1 cellular context compared by ENCODE assay signal in the genomic region with DNA sequence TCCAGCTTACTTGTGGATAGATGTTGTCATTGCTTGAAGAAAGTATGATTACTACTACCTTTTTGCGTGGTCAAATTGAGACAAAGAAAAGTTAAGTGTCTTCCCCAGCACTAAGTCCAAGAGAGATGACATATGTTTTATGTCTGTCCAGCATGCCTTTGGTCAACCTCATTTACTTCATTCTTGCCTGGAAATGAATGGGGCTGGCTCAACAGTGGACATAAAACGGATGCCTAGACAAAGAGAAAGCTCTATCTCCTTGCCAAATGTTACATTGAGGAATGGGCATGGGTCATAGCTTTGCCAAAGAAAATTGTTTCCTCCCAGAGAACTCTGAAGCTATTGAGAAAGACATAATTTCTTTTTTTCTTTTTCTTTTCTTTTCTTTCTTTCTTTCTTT.
TF ChIP-seq lines count a peak whose summit lies in the region.

No MANE protein-coding gene starts in this region.

TF ChIP-seq in HepG2, 621 proteins besides CTCF, POLR2A, EP300 and RAD21 (continued from another document):
- TF ChIP-seq, protein P1, sequence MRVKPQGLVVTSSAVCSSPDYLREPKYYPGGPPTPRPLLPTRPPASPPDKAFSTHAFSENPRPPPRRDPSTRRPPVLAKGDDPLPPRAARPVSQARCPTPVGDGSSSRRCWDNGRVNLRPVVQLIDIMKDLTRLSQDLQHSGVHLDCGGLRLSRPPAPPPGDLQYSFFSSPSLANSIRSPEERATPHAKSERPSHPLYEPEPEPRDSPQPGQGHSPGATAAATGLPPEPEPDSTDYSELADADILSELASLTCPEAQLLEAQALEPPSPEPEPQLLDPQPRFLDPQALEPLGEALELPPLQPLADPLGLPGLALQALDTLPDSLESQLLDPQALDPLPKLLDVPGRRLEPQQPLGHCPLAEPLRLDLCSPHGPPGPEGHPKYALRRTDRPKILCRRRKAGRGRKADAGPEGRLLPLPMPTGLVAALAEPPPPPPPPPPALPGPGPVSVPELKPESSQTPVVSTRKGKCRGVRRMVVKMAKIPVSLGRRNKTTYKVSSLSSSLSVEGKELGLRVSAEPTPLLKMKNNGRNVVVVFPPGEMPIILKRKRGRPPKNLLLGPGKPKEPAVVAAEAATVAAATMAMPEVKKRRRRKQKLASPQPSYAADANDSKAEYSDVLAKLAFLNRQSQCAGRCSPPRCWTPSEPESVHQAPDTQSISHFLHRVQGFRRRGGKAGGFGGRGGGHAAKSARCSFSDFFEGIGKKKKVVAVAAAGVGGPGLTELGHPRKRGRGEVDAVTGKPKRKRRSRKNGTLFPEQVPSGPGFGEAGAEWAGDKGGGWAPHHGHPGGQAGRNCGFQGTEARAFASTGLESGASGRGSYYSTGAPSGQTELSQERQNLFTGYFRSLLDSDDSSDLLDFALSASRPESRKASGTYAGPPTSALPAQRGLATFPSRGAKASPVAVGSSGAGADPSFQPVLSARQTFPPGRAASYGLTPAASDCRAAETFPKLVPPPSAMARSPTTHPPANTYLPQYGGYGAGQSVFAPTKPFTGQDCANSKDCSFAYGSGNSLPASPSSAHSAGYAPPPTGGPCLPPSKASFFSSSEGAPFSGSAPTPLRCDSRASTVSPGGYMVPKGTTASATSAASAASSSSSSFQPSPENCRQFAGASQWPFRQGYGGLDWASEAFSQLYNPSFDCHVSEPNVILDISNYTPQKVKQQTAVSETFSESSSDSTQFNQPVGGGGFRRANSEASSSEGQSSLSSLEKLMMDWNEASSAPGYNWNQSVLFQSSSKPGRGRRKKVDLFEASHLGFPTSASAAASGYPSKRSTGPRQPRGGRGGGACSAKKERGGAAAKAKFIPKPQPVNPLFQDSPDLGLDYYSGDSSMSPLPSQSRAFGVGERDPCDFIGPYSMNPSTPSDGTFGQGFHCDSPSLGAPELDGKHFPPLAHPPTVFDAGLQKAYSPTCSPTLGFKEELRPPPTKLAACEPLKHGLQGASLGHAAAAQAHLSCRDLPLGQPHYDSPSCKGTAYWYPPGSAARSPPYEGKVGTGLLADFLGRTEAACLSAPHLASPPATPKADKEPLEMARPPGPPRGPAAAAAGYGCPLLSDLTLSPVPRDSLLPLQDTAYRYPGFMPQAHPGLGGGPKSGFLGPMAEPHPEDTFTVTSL (CRISPR knock-in tag; IDR thresholded peaks at IDR 0.05; ENCODE audit: borderline replicate concordance) = no peak
- no peak for TF ChIP-seq ATF1 (CRISPR knock-in tag; IDR thresholded peaks at IDR 0.05)
- TF ChIP-seq, protein P2, sequence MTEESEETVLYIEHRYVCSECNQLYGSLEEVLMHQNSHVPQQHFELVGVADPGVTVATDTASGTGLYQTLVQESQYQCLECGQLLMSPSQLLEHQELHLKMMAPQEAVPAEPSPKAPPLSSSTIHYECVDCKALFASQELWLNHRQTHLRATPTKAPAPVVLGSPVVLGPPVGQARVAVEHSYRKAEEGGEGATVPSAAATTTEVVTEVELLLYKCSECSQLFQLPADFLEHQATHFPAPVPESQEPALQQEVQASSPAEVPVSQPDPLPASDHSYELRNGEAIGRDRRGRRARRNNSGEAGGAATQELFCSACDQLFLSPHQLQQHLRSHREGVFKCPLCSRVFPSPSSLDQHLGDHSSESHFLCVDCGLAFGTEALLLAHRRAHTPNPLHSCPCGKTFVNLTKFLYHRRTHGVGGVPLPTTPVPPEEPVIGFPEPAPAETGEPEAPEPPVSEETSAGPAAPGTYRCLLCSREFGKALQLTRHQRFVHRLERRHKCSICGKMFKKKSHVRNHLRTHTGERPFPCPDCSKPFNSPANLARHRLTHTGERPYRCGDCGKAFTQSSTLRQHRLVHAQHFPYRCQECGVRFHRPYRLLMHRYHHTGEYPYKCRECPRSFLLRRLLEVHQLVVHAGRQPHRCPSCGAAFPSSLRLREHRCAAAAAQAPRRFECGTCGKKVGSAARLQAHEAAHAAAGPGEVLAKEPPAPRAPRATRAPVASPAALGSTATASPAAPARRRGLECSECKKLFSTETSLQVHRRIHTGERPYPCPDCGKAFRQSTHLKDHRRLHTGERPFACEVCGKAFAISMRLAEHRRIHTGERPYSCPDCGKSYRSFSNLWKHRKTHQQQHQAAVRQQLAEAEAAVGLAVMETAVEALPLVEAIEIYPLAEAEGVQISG (CRISPR knock-in tag; IDR thresholded peaks at IDR 0.05) = no peak
- TF ChIP-seq SOX6 (IDR thresholded peaks at IDR 0.05) = no peak
- no peak for TF ChIP-seq SOX6 (CRISPR knock-in tag; IDR thresholded peaks at IDR 0.05)
- TF ChIP-seq, protein P3, sequence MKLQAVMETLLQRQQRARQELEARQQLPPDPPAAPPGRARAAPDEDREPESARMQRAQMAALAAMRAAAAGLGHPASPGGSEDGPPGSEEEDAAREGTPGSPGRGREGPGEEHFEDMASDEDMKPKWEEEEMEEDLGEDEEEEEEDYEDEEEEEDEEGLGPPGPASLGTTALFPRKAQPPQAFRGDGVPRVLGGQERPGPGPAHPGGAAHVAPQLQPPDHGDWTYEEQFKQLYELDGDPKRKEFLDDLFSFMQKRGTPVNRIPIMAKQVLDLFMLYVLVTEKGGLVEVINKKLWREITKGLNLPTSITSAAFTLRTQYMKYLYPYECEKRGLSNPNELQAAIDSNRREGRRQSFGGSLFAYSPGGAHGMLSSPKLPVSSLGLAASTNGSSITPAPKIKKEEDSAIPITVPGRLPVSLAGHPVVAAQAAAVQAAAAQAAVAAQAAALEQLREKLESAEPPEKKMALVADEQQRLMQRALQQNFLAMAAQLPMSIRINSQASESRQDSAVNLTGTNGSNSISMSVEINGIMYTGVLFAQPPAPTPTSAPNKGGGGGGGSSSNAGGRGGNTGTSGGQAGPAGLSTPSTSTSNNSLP (IDR thresholded peaks at IDR 0.05; ENCODE audit: low read depth, low read length) = no peak
- no peak for TF ChIP-seq MEIS2 (CRISPR knock-in tag; IDR thresholded peaks at IDR 0.05)
- no peak for TF ChIP-seq ZNF75D (CRISPR knock-in tag; IDR thresholded peaks at IDR 0.05; ENCODE audit: borderline replicate concordance)
- no peak for TF ChIP-seq KDM6A (CRISPR knock-in tag; IDR thresholded peaks at IDR 0.05; ENCODE audit: low read depth)
- no peak for TF ChIP-seq CCAR2 (optimal IDR thresholded peaks at IDR 0.05; ENCODE audit: low read depth, low read length)
- TF ChIP-seq GATAD2A (CRISPR knock-in tag; IDR thresholded peaks at IDR 0.05) = no peak
- TF ChIP-seq ERF (CRISPR knock-in tag; IDR thresholded peaks at IDR 0.05) = no peak
- TF ChIP-seq, protein P4, sequence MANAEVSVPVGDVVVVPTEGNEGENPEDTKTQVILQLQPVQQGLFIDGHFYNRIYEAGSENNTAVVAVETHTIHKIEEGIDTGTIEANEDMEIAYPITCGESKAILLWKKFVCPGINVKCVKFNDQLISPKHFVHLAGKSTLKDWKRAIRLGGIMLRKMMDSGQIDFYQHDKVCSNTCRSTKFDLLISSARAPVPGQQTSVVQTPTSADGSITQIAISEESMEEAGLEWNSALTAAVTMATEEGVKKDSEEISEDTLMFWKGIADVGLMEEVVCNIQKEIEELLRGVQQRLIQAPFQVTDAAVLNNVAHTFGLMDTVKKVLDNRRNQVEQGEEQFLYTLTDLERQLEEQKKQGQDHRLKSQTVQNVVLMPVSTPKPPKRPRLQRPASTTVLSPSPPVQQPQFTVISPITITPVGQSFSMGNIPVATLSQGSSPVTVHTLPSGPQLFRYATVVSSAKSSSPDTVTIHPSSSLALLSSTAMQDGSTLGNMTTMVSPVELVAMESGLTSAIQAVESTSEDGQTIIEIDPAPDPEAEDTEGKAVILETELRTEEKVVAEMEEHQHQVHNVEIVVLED (CRISPR knock-in tag; IDR thresholded peaks at IDR 0.05; ENCODE audit: borderline replicate concordance) = no peak
- no peak for TF ChIP-seq ZFP82 (CRISPR knock-in tag; IDR thresholded peaks at IDR 0.05; ENCODE audit: borderline replicate concordance)
- no peak for TF ChIP-seq SYNCRIP (IDR thresholded peaks at IDR 0.05; ENCODE audit: insufficient read depth, low read depth, low read length)
- no peak for TF ChIP-seq ZNF441 (CRISPR knock-in tag; IDR thresholded peaks at IDR 0.05; ENCODE audit: borderline replicate concordance)
- TF ChIP-seq ZNF331 (CRISPR knock-in tag; IDR thresholded peaks at IDR 0.05) = no peak
- no peak for TF ChIP-seq TBL1XR1 (IDR thresholded peaks at IDR 0.05; ENCODE audit: borderline replicate concordance, low read length, partially characterized antibody)
- no peak for TF ChIP-seq ZNF788 (CRISPR knock-in tag; IDR thresholded peaks at IDR 0.05; ENCODE audit: borderline replicate concordance)
- no peak for TF ChIP-seq JUN (CRISPR knock-in tag; IDR thresholded peaks at IDR 0.05)
